11 cellular contexts compared by ENCODE assay signal in the genomic region with DNA sequence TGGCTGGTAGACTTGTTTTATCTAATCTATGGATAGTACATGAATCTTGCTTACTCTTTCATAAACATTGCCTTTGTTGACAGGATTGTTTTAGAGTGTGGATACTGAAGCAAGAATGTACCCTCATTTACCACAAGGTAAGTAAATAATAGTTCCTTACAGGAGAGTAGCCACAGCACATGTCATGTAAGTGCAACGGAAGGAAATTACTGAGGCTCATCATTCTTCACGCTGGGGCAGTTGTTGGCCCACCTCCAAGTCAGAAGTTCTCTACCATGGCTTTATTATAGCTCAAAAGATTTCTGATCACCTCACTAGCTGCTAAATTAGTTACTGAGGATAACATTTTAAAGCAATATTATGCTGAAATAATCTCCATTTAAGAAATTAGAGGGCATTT. TPM values are rescaled to one million over a fixed set of nuclear protein-coding genes. Genes with fewer than 3 reads are reported as not detected.
"Had no signal": no experiment of that assay in that cellular context is flagged by ENCODE, and none has a peak within 500 bp of the region (broad histone marks: within the 10 kb centered on the region; RNA-seq: fewer than 3 reads in every experiment).

No MANE protein-coding gene starts in this region.

RNA-seq across cellular contexts. Expression of gene ANKRD30B, which starts 50.0 kb away (rescaled TPM):
- total RNA-seq: left lobe of liver; mammary epithelial cell; mononuclear cell; naive thymus-derived CD8-positive, alpha-beta T cell; right lobe of liver; suprapubic skin; upper lobe of left lung; vagina had no signal
- polyA plus RNA-seq: esophagus; heart left ventricle; mammary epithelial cell; naive thymus-derived CD8-positive, alpha-beta T cell; neural cell had no signal
